ENCODE assay signal across 12 cellular contexts in the genomic region with DNA sequence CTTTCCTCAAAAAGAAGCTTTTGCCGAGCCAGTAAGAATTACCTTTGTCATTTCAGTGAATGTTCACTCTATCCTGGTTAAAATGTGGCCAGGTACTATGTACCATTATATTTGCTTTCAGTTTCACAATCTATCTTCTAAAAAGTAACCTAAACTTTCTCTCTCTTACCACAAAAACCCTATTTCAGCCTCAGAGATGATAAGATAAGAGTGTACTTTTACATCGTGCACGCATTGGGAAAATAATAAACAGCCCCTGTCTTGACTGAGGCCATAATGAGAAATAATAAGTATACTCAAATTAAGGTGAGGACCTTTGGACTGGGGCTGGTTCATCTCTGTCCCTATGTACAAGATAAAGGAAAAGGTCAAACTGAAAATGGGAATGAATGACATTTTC.
"Had no signal": no experiment of that assay in that cellular context is flagged by ENCODE, and none has a peak within 500 bp of the region (broad histone marks: within the 10 kb centered on the region; RNA-seq: fewer than 3 reads in every experiment).

No MANE protein-coding gene starts in this region.

- H3K4me1 Mint-ChIP-seq: neural progenitor cell had no signal

- H3K4me3 Mint-ChIP-seq: activated CD4-positive, alpha-beta memory T cell treated with anti-CD3 and anti-CD28 coated beads for 36 hours; neural progenitor cell had no signal

- H3K27me3 ChIP-seq: cardiac muscle cell, gastroesophageal sphincter, hepatocyte, neural progenitor cell, transverse colon had no signal

- H3K36me3 Mint-ChIP-seq: neural progenitor cell had no signal

- ATAC-seq: gastroesophageal sphincter had no signal

- H3K27me3 Mint-ChIP-seq: activated CD4-positive, alpha-beta memory T cell treated with anti-CD3 and anti-CD28 coated beads for 36 hours had no signal

- H3K27ac ChIP-seq: cardiac muscle cell, coronary artery, epithelial cell of prostate, gastroesophageal sphincter, hepatocyte, neural progenitor cell, transverse colon had no signal

- H3K4me1 ChIP-seq: gastroesophageal sphincter, neural progenitor cell, transverse colon had no signal

- H3K4me3 ChIP-seq: cardiac muscle cell, coronary artery, gastroesophageal sphincter, hepatocyte, neural progenitor cell, skin epidermis, transverse colon had no signal

- H3K36me3 ChIP-seq: cardiac muscle cell, gastroesophageal sphincter, neural progenitor cell, transverse colon had no signal

- H3K27ac Mint-ChIP-seq: activated CD4-positive, alpha-beta memory T cell treated with anti-CD3 and anti-CD28 coated beads for 36 hours; activated T-helper 2 cell treated with anti-CD3 and anti-CD28 coated beads, Interferon-gamma antibody, Interleukin-2, Interleukin-4, amounts not matched to agents 10 μg/mL and 5 μg/mL and 100 μg/mL, durations not matched to agents 14 hours and 24 hours and 36 hours; neural progenitor cell had no signal

- DNase-seq: activated CD4-positive, alpha-beta memory T cell treated with anti-CD3 and anti-CD28 coated beads for 36 hours; activated CD8-positive, alpha-beta memory T cell treated with anti-CD3 and anti-CD28 coated beads, Interleukin-2, amount 50 U/mL, for 4 hours; effector CD8-positive, alpha-beta T cell; transverse colon had no signal
